Comparison of ENCODE assay signal across 8 cellular contexts in genomic region chr17:49362723-49363117, GRCh38. TPM values are rescaled to one million over a fixed set of nuclear protein-coding genes. Genes with fewer than 3 reads are reported as not detected.
DNase-seq lines count a peak whose midpoint lies in the region; ATAC-seq and TF ChIP-seq lines count a peak whose summit lies in the region.

No MANE protein-coding gene starts in this region.

- H3K36me3 ChIP-seq in left ventricle myocardium inferior (no peaks in the 10 kb centered on the region), body of pancreas (replicated peaks in 1 of 2; ENCODE audit: insufficient read depth in 1 of 2, low read depth in 2 of 2) (no peaks in the 10 kb centered on the region), mesodermal cell (ENCODE audit: control insufficient read depth, insufficient read depth, low read length) (no peaks in the 10 kb centered on the region)

- H3K27me3 ChIP-seq in left ventricle myocardium inferior (ENCODE audit: low read depth) = no peaks in the 10 kb centered on the region
- no peaks in the 10 kb centered on the region for H3K27me3 ChIP-seq in body of pancreas

- H3K4me1 ChIP-seq in left ventricle myocardium inferior (peaks cover 44% of the 10 kb centered on the region), body of pancreas (peaks cover 29% of the 10 kb centered on the region), mesodermal cell (ENCODE audit: control insufficient read depth, insufficient read depth, low read length, poor library complexity, severe bottlenecking) (peaks cover 11% of the 10 kb centered on the region)

- TF ChIP-seq CTCF in left ventricle myocardium inferior (IDR thresholded peaks at IDR 0.05; ENCODE audit: borderline replicate concordance) (no peak), body of pancreas (IDR thresholded peaks at IDR 0.05) (no peak), GM13976 (IDR thresholded peaks at IDR 0.05; ENCODE audit: borderline replicate concordance, control extremely low read depth, extremely low read depth, insufficient read depth, missing control alignments) (no peak)

- 9 to 10% methylated on average over 10 of the region's 10 CpGs for WGBS in body of pancreas, 2 donors
- 26 to 29% methylated on average over 7 to 8 of the region's 10 CpGs for WGBS in mesodermal cell (ENCODE audit: insufficient coverage in 2 of 2), 2 experiments

- ATAC-seq in body of pancreas = no peak
- ATAC-seq in GM18502 (IDR thresholded peaks at IDR 0.05; ENCODE audit: poor library complexity, unreplicated experiment) = no peak
- ATAC-seq in GM19455 (IDR thresholded peaks at IDR 0.05; ENCODE audit: unreplicated experiment) = no peak

- H3K4me3 ChIP-seq in left ventricle myocardium inferior = peak overlapping the region; percentile 96
- H3K4me3 ChIP-seq in body of pancreas = peak overlapping the region in 1 of 2 donors; percentile 21
- peak overlapping the region; percentile 94 for H3K4me3 ChIP-seq in mesodermal cell (ENCODE audit: extremely low read depth, insufficient read depth, low read length, poor library complexity, severe bottlenecking)

- intact Hi-C loops in left ventricle myocardium inferior (cut with micrococcal nuclease) = no loop called here
- intact Hi-C loops in cardiac septum (cut with DNase I) = no loop called here
- intact Hi-C loops in body of pancreas (cut with DNase I) = no loop called here

- H3K27ac ChIP-seq in left ventricle myocardium inferior (replicated peaks) = peak overlapping the region; percentile 96
- peak overlapping the region; percentile 91 to 93 (median 91) for H3K27ac ChIP-seq in body of pancreas
- H3K27ac ChIP-seq in mesodermal cell (ENCODE audit: low read depth, low read length, severe bottlenecking) = peak overlapping the region; percentile 89

- TF ChIP-seq POLR2A in body of pancreas (IDR thresholded peaks at IDR 0.05) = no peak

- no peaks in the 10 kb centered on the region for H3K9me3 ChIP-seq in left ventricle myocardium inferior (replicated peaks)
- no peaks in the 10 kb centered on the region for H3K9me3 ChIP-seq in body of pancreas
- no peaks in the 10 kb centered on the region for H3K9me3 ChIP-seq in mesodermal cell (ENCODE audit: control insufficient read depth, low read length)

- in situ Hi-C loops in GM13976 (cut with MboI; ENCODE audit: low sequenced_read_pairs, unreplicated experiment) = no loop called here

- DNase-seq in left ventricle myocardium inferior (no peak), cardiac septum (ENCODE audit: low spot score) (no peak), body of pancreas (peak in 1 of 4 donors; percentile 7), GM13976 (ENCODE audit: low spot score) (no peak)
- DNase-seq in activated CD4-positive, CD25-positive, alpha-beta regulatory T cell treated with anti-CD3 and anti-CD28 coated beads, Interleukin-2, amount 50 U/mL, for 72 hours = no peak

RNA-seq across cellular contexts. Expression of gene ZNF652, which starts 0.7 kb away (rescaled TPM):
- 19.2 TPM for total RNA-seq in left ventricle myocardium inferior
- total RNA-seq in cardiac septum = 22.3 TPM
- total RNA-seq in body of pancreas = 10 to 100 TPM; 26.4 to 36.1 TPM
- 19.2 TPM for polyA plus RNA-seq in mesodermal cell (2013, experiment 1 of 2)
- 16.8 TPM for polyA plus RNA-seq in mesodermal cell (2013, experiment 2 of 2)

RNA-seq across cellular contexts. Expression of gene PHB1, which starts 52.0 kb away (rescaled TPM):
- 217 TPM for total RNA-seq in left ventricle myocardium inferior
- 161 TPM for total RNA-seq in cardiac septum
- 10 to 100 TPM; 37.1 to 38.6 TPM for total RNA-seq in body of pancreas
- polyA plus RNA-seq in mesodermal cell (2013, experiment 1 of 2) = 128 TPM
- 116 TPM for polyA plus RNA-seq in mesodermal cell (2013, experiment 2 of 2)
